In genomic region chr5:41903892-41904799, GRCh38 we compare ENCODE assay signal across 8 cellular contexts. TPM values are rescaled to one million over a fixed set of nuclear protein-coding genes. Genes with fewer than 3 reads are reported as not detected.
DNase-seq lines count a peak whose midpoint lies in the region; ATAC-seq and TF ChIP-seq lines count a peak whose summit lies in the region.

TSS of gene RIMOC1 (plus strand) at chr5:41904344. CDS start at chr5:41904368, 24 bp downstream.

- DNase-seq in NCI-H2196 treated with DMSO at 0.1 percent for 48 hours (lab: John Stamatoyannopoulos, UW; ENCODE audit: unreplicated experiment) (peak; percentile 100), breast epithelium (ENCODE audit: low spot score in 2 of 2) (peak; percentile 97 to 99)

- H3K4me2 ChIP-seq in skeletal muscle satellite cell (ENCODE audit: low read length), result peak within 1 kb of the TSS; percentile 81

- peak; percentile 99 for ATAC-seq in GM18870 (IDR thresholded peaks at IDR 0.05; ENCODE audit: unreplicated experiment)
- ATAC-seq in HG03135 (IDR thresholded peaks at IDR 0.05; ENCODE audit: unreplicated experiment), result peak; percentile 99

- no peaks in the 10 kb centered on the region for H3K36me3 ChIP-seq in ACC112 (ENCODE audit: insufficient read depth, low read length)
- no peaks in the 10 kb centered on the region for H3K36me3 ChIP-seq in breast epithelium
- H3K36me3 ChIP-seq in iPS-18a (ENCODE audit: control insufficient read depth, low read depth, low read length), result peaks cover 22% of the 10 kb centered on the region
- peaks cover 22% of the 10 kb centered on the region for H3K36me3 ChIP-seq in skeletal muscle satellite cell (ENCODE audit: insufficient read depth, low read length)

- intact Hi-C loops in breast epithelium (cut with DNase I; ENCODE audit: low total_unique reads), result no loop called here

- H3K9ac ChIP-seq in iPS-18a (ENCODE audit: low read length), result peak within 1 kb of the TSS; percentile 92
- H3K9ac ChIP-seq in skeletal muscle satellite cell (ENCODE audit: low read depth, low read length), result peak within 1 kb of the TSS; percentile 93

- H3K4me3 ChIP-seq in ACC112 (ENCODE audit: low read depth, low read length) (peak within 1 kb of the TSS; percentile 96), breast epithelium (peak within 1 kb of the TSS; percentile 78 to 86 (median 80)), iPS-18a (ENCODE audit: low read length) (peak within 1 kb of the TSS; percentile 94), skeletal muscle satellite cell (ENCODE audit: low read length) (peak within 1 kb of the TSS; percentile 82)

- H3K4me1 ChIP-seq in ACC112 (ENCODE audit: control insufficient read depth, insufficient read depth, low read length, unreplicated experiment) (peaks cover 35% of the 10 kb centered on the region), breast epithelium (peaks cover 0 to 7% of the 10 kb centered on the region in 2 donors), iPS-18a (ENCODE audit: control insufficient read depth, low read depth, low read length) (peaks cover 4% of the 10 kb centered on the region), skeletal muscle satellite cell (ENCODE audit: control insufficient read depth, insufficient read depth, low read length) (peaks cover 19% of the 10 kb centered on the region)

- H3K9me3 ChIP-seq in breast epithelium (no peaks in the 10 kb centered on the region), iPS-18a (ENCODE audit: control insufficient read depth, low read depth, low read length) (no peaks in the 10 kb centered on the region), skeletal muscle satellite cell (replicated peaks; ENCODE audit: low read length) (no peaks in the 10 kb centered on the region)

- H2AFZ ChIP-seq in ACC112 (ENCODE audit: low read length, unreplicated experiment), result peak within 1 kb of the TSS; percentile 93

- H3K27me3 ChIP-seq in ACC112 (ENCODE audit: insufficient read depth, low read length) (no peaks in the 10 kb centered on the region), breast epithelium (peaks cover 0 to 5% of the 10 kb centered on the region in 2 donors), iPS-18a (ENCODE audit: control insufficient read depth, insufficient read depth, low read length) (peaks cover 4% of the 10 kb centered on the region), skeletal muscle satellite cell (ENCODE audit: control insufficient read depth, insufficient read depth, low read length) (no peaks in the 10 kb centered on the region)

- H3K27ac ChIP-seq in ACC112 (ENCODE audit: low read depth, low read length), result peak within 1 kb of the TSS; percentile 72
- peak within 1 kb of the TSS; percentile 81 for H3K27ac ChIP-seq in VCaP
- peak within 1 kb of the TSS; percentile 90 to 96 for H3K27ac ChIP-seq in breast epithelium
- peak within 1 kb of the TSS; percentile 81 for H3K27ac ChIP-seq in iPS-18a (ENCODE audit: low read length)

- H3K79me2 ChIP-seq in ACC112 (ENCODE audit: control insufficient read depth, insufficient read depth, low read length, unreplicated experiment), result peaks cover 25% of the 10 kb centered on the region

- no peak for TF ChIP-seq CTCF in VCaP (conservative IDR thresholded peaks at IDR 0.05)
- no peak for TF ChIP-seq CTCF in breast epithelium (IDR thresholded peaks at IDR 0.05)

- peak; percentile 95 for TF ChIP-seq POLR2A in breast epithelium (IDR thresholded peaks at IDR 0.05)

RNA-seq across cellular contexts. Expression of gene RIMOC1, which starts in this region (rescaled TPM):
- 10 to 100 TPM; 16.4 to 23.0 (median 21.7) TPM for total RNA-seq in breast epithelium
- 15.7 and 18.0 TPM in 2 replicates for total RNA-seq in skeletal muscle satellite cell (2012; rRNA removed)

Comparison
In these comparisons a context has a peak if more than half of its experiments do, and no peak if none do; other contexts are left out.
1. Peak in every context shown above with its lines: DNase-seq, ATAC-seq, H3K4me3 ChIP-seq and H3K27ac ChIP-seq.